Comparison of ENCODE assay signal across 1 cellular context in the genomic region with DNA sequence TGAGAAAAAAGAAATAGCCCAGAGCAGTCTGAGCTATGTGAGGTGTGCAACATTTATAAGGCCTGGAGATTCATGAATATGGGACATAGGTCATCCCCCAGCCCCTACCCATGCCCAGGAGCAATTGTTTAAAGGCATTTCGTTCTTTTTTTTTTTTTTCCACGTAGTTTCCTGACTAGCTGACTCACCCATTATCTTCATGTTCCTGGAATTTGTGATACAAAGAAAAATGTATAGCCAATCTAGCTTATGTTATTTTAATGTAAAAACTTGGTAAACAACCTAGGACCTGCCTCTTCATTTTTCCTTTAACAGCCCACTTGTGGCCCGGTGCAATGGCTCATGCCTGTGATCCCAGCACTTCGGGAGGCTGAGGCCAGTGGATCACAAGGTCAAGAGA.
TF ChIP-seq lines count a peak whose summit lies in the region.

No MANE protein-coding gene starts in this region.

TF ChIP-seq in GM23338, 12 proteins besides CTCF, POLR2A, EP300 and RAD21 (continued from another document):
- TF ChIP-seq, protein P1, sequence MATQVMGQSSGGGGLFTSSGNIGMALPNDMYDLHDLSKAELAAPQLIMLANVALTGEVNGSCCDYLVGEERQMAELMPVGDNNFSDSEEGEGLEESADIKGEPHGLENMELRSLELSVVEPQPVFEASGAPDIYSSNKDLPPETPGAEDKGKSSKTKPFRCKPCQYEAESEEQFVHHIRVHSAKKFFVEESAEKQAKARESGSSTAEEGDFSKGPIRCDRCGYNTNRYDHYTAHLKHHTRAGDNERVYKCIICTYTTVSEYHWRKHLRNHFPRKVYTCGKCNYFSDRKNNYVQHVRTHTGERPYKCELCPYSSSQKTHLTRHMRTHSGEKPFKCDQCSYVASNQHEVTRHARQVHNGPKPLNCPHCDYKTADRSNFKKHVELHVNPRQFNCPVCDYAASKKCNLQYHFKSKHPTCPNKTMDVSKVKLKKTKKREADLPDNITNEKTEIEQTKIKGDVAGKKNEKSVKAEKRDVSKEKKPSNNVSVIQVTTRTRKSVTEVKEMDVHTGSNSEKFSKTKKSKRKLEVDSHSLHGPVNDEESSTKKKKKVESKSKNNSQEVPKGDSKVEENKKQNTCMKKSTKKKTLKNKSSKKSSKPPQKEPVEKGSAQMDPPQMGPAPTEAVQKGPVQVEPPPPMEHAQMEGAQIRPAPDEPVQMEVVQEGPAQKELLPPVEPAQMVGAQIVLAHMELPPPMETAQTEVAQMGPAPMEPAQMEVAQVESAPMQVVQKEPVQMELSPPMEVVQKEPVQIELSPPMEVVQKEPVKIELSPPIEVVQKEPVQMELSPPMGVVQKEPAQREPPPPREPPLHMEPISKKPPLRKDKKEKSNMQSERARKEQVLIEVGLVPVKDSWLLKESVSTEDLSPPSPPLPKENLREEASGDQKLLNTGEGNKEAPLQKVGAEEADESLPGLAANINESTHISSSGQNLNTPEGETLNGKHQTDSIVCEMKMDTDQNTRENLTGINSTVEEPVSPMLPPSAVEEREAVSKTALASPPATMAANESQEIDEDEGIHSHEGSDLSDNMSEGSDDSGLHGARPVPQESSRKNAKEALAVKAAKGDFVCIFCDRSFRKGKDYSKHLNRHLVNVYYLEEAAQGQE (IDR thresholded peaks at IDR 0.05; ENCODE audit: unreplicated experiment): no peak
- TF ChIP-seq EZH2phosphoT487 (IDR thresholded peaks at IDR 0.05; ENCODE audit: unreplicated experiment) (no peak), NANOG (IDR thresholded peaks at IDR 0.05; ENCODE audit: borderline replicate concordance) (no peak), CREB1 (CRISPR knock-in tag; IDR thresholded peaks at IDR 0.05; ENCODE audit: low read depth) (no peak), ZNF114 (CRISPR knock-in tag; IDR thresholded peaks at IDR 0.05) (no peak), POLR2AphosphoS5 (IDR thresholded peaks at IDR 0.05; ENCODE audit: low read depth) (no peak)
- TF ChIP-seq, protein P2, sequence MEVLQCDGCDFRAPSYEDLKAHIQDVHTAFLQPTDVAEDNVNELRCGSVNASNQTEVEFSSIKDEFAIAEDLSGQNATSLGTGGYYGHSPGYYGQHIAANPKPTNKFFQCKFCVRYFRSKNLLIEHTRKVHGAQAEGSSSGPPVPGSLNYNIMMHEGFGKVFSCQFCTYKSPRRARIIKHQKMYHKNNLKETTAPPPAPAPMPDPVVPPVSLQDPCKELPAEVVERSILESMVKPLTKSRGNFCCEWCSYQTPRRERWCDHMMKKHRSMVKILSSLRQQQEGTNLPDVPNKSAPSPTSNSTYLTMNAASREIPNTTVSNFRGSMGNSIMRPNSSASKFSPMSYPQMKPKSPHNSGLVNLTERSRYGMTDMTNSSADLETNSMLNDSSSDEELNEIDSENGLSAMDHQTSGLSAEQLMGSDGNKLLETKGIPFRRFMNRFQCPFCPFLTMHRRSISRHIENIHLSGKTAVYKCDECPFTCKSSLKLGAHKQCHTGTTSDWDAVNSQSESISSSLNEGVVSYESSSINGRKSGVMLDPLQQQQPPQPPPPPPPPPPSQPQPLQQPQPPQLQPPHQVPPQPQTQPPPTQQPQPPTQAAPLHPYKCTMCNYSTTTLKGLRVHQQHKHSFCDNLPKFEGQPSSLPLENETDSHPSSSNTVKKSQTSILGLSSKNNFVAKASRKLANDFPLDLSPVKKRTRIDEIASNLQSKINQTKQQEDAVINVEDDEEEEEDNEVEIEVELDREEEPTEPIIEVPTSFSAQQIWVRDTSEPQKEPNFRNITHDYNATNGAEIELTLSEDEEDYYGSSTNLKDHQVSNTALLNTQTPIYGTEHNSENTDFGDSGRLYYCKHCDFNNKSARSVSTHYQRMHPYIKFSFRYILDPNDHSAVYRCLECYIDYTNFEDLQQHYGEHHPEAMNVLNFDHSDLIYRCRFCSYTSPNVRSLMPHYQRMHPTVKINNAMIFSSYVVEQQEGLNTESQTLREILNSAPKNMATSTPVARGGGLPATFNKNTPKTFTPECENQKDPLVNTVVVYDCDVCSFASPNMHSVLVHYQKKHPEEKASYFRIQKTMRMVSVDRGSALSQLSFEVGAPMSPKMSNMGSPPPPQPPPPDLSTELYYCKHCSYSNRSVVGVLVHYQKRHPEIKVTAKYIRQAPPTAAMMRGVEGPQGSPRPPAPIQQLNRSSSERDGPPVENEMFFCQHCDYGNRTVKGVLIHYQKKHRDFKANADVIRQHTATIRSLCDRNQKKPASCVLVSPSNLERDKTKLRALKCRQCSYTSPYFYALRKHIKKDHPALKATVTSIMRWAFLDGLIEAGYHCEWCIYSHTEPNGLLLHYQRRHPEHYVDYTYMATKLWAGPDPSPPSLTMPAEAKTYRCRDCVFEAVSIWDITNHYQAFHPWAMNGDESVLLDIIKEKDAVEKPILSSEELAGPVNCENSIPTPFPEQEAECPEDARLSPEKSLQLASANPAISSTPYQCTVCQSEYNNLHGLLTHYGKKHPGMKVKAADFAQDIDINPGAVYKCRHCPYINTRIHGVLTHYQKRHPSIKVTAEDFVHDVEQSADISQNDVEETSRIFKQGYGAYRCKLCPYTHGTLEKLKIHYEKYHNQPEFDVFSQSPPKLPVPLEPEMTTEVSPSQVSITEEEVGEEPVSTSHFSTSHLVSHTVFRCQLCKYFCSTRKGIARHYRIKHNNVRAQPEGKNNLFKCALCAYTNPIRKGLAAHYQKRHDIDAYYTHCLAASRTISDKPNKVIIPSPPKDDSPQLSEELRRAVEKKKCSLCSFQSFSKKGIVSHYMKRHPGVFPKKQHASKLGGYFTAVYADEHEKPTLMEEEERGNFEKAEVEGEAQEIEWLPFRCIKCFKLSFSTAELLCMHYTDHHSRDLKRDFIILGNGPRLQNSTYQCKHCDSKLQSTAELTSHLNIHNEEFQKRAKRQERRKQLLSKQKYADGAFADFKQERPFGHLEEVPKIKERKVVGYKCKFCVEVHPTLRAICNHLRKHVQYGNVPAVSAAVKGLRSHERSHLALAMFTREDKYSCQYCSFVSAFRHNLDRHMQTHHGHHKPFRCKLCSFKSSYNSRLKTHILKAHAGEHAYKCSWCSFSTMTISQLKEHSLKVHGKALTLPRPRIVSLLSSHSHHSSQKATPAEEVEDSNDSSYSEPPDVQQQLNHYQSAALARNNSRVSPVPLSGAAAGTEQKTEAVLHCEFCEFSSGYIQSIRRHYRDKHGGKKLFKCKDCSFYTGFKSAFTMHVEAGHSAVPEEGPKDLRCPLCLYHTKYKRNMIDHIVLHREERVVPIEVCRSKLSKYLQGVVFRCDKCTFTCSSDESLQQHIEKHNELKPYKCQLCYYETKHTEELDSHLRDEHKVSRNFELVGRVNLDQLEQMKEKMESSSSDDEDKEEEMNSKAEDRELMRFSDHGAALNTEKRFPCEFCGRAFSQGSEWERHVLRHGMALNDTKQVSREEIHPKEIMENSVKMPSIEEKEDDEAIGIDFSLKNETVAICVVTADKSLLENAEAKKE (CRISPR knock-in tag; IDR thresholded peaks at IDR 0.05): no peak
